Comparison of ENCODE assay signal across 22 cellular contexts in the genomic region with DNA sequence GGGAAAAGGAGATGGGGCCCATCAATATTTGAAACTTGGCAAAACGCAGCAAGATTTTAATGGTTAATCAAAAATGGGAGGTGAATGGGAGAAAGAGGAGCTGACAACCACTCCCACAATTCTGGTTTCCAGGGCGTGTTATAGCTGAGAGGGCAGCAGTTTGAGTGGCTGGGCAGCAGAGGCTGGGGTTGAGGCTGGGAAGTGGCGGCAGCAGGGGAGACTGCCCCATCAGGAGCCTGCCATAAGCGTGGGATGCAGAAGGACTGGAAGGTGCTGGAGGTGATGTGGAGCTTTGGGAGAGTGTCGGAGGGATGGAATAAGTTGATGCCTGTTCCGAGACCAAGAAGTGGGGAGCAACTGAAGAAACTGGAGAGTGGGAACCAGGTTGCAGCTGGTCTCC.
"Had no signal": no experiment of that assay in that cellular context is flagged by ENCODE, and none has a peak within 500 bp of the region (broad histone marks: within the 10 kb centered on the region; RNA-seq: fewer than 3 reads in every experiment).

No MANE protein-coding gene starts in this region.

- H3K4me1 ChIP-seq: adrenal gland, breast epithelium had no signal

- H3K9me3 ChIP-seq: adrenal gland, breast epithelium, MG63 had no signal

- H3K27me3 ChIP-seq: adrenal gland, breast epithelium had no signal

- H3K36me3 ChIP-seq: adrenal gland, breast epithelium, MG63 had no signal

- H3K27ac Mint-ChIP-seq: activated CD4-positive, alpha-beta memory T cell treated with anti-CD3 and anti-CD28 coated beads, Interleukin-2, amount 10 ng/mL, durations not matched to agents 7 days and 5 days; activated naive CD4-positive, alpha-beta T cell treated with anti-CD3 and anti-CD28 coated beads for 36 hours; activated naive CD8-positive, alpha-beta T cell treated with anti-CD3 and anti-CD28 coated beads for 36 hours had no signal

- ATAC-seq: activated T-cell treated with anti-CD3 and anti-CD28 coated beads, Interleukin-2, amount 50 U/mL, for 4 hours; T-cell had no signal

- H3K36me3 Mint-ChIP-seq: activated naive CD8-positive, alpha-beta T cell treated with anti-CD3 and anti-CD28 coated beads for 36 hours; T-cell had no signal

- H3K4me3 Mint-ChIP-seq: activated CD4-positive, alpha-beta memory T cell treated with anti-CD3 and anti-CD28 coated beads, Interleukin-2, amount 10 ng/mL, durations not matched to agents 7 days and 5 days; activated naive CD4-positive, alpha-beta T cell treated with anti-CD3 and anti-CD28 coated beads for 36 hours; activated naive CD8-positive, alpha-beta T cell treated with anti-CD3 and anti-CD28 coated beads for 36 hours; activated T-cell treated with anti-CD3 and anti-CD28 coated beads, Interleukin-2, amount 50 U/mL, for 4 hours; T-cell had no signal

- H3K4me3 ChIP-seq: adrenal gland, breast epithelium, MG63 had no signal

- H3K4me1 Mint-ChIP-seq: activated CD4-positive, alpha-beta memory T cell treated with anti-CD3 and anti-CD28 coated beads, Interleukin-2, amount 10 ng/mL, durations not matched to agents 7 days and 5 days had no signal

- H3K27me3 Mint-ChIP-seq: activated naive CD8-positive, alpha-beta T cell treated with anti-CD3 and anti-CD28 coated beads for 36 hours had no signal

- DNase-seq: activated CD4-positive, alpha-beta memory T cell treated with anti-CD3 and anti-CD28 coated beads, Interleukin-2, amount 10 ng/mL, durations not matched to agents 7 days and 5 days; activated CD4-positive, alpha-beta T cell treated with anti-CD3 and anti-CD28 coated beads, Interleukin-2, amount 50 U/mL, for 1 hour; activated CD4-positive, CD25-positive, alpha-beta regulatory T cell; activated effector memory CD4-positive, alpha-beta T cell treated with anti-CD3 and anti-CD28 coated beads, Interleukin-2, amount 50 U/mL, for 16 hours; activated naive CD4-positive, alpha-beta T cell treated with anti-CD3 and anti-CD28 coated beads for 36 hours; activated naive CD8-positive, alpha-beta T cell treated with anti-CD3 and anti-CD28 coated beads for 36 hours; activated T-cell treated with anti-CD3 and anti-CD28 coated beads, Interleukin-2, amount 50 U/mL, for 4 hours; adrenal gland; aorta; caudate nucleus; MG63; NCI-H1105; NCI-H1436 treated with DMSO at 0.1 percent for 48 hours; NCI-H187; NCI-H2081; NCI-H510A treated with DMSO at 0.1 percent for 48 hours; NCI-H69; NK-92 treated with Interleukin-12 subunit alpha and Interleukin-12 subunit beta, amount 100 ng/mL, for 24 hours; SIG-M5; T-cell had no signal

- H3K27ac ChIP-seq: adrenal gland, breast epithelium, VCaP had no signal
